ENCODE assay signal across 1 cellular context in the genomic region with DNA sequence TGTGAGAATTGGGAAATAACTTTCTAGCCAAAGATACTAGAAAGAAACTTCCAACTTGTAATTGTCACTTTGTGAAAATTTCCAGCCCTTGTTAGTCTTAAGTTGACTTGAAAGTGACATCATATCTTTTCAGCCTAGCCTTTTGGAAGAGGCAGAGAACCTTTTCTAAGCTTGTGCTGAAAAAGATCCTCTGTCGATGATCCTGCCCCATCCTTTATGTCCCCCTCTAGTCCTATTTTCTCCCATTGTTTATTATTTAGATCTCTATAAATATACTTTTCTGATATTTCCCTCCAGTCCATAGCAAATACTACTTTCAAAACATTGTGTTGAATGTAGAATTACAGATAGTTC.
TF ChIP-seq lines count a peak whose summit lies in the region.

No MANE protein-coding gene starts in this region.

TF ChIP-seq in SK-N-SH treated with all-trans-retinoic acid at 6 μM for 48 hours, 23 proteins besides CTCF, POLR2A, EP300 and RAD21 (continued from another document):
- TF ChIP-seq CSDC2 (CRISPR knock-in tag; IDR thresholded peaks at IDR 0.05) (no peak), TOX (CRISPR knock-in tag; IDR thresholded peaks at IDR 0.05; ENCODE audit: borderline replicate concordance) (no peak)
